ENCODE assay signal across 30 cellular contexts in genomic region chr10:122450336-122450990, GRCh38. TPM values are rescaled to one million over a fixed set of nuclear protein-coding genes. Genes with fewer than 3 reads are reported as not detected.
"Had no signal": no experiment of that assay in that cellular context is flagged by ENCODE, and none has a peak within 500 bp of the region (broad histone marks: within the 10 kb centered on the region; RNA-seq: fewer than 3 reads in every experiment).

No MANE protein-coding gene starts in this region.

- H3K9me3 Mint-ChIP-seq: activated CD4-positive, alpha-beta T cell treated with anti-CD3 and anti-CD28 coated beads, Interleukin-2, amount 10 ng/mL, durations not matched to agents 7 days and 5 days; activated naive CD4-positive, alpha-beta T cell treated with anti-CD3 and anti-CD28 coated beads, Interleukin-2, amount 50 U/mL, for 24 hours; activated T-helper 1 cell treated with anti-CD3 and anti-CD28 coated beads, Interleukin-12 subunit alpha, Interleukin-12 subunit beta, Interleukin-2, Interleukin-4 antibody, amounts not matched to agents 30 ng/mL and 10 ng/mL and 1 ng/mL, durations not matched to agents 14 hours and 24 hours and 36 hours; memory B cell; naive thymus-derived CD4-positive, alpha-beta T cell; T-cell; T-helper 2 cell treated with Interferon-gamma antibody and Interleukin-4, amounts not matched to agents 5 μg/mL and 100 μg/mL, for 36 hours had no signal

- H3K27ac Mint-ChIP-seq: activated CD4-positive, alpha-beta T cell treated with anti-CD3 and anti-CD28 coated beads, Interleukin-2, amount 10 ng/mL, durations not matched to agents 7 days and 5 days; activated CD8-positive, alpha-beta T cell treated with anti-CD3 and anti-CD28 coated beads, Interleukin-2, amount 10 ng/mL, durations not matched to agents 7 days and 5 days; activated naive CD4-positive, alpha-beta T cell treated with anti-CD3 and anti-CD28 coated beads, Interleukin-2, amount 50 U/mL, for 24 hours; activated T-helper 1 cell treated with anti-CD3 and anti-CD28 coated beads, Interleukin-12 subunit alpha, Interleukin-12 subunit beta, Interleukin-2, Interleukin-4 antibody, amounts not matched to agents 30 ng/mL and 10 ng/mL and 1 ng/mL, durations not matched to agents 14 hours and 24 hours and 36 hours; memory B cell; naive thymus-derived CD4-positive, alpha-beta T cell; T-cell; T-helper 2 cell treated with Interferon-gamma antibody and Interleukin-4, amounts not matched to agents 5 μg/mL and 100 μg/mL, for 36 hours had no signal

- H3K4me3 Mint-ChIP-seq: activated CD4-positive, alpha-beta T cell treated with anti-CD3 and anti-CD28 coated beads, Interleukin-2, amount 10 ng/mL, durations not matched to agents 7 days and 5 days; activated CD8-positive, alpha-beta T cell treated with anti-CD3 and anti-CD28 coated beads, Interleukin-2, amount 10 ng/mL, durations not matched to agents 7 days and 5 days; activated naive CD4-positive, alpha-beta T cell treated with anti-CD3 and anti-CD28 coated beads, Interleukin-2, amount 50 U/mL, for 24 hours; activated T-helper 1 cell treated with anti-CD3 and anti-CD28 coated beads, Interleukin-12 subunit alpha, Interleukin-12 subunit beta, Interleukin-2, Interleukin-4 antibody, amounts not matched to agents 30 ng/mL and 10 ng/mL and 1 ng/mL, durations not matched to agents 14 hours and 24 hours and 36 hours; memory B cell; naive thymus-derived CD4-positive, alpha-beta T cell; neural crest cell; T-cell; T-helper 2 cell treated with Interferon-gamma antibody and Interleukin-4, amounts not matched to agents 5 μg/mL and 100 μg/mL, for 36 hours had no signal

- H3K4me3 ChIP-seq: adrenal gland, ascending aorta, coronary artery, sigmoid colon, thyroid gland had no signal

- H3K4me1 Mint-ChIP-seq: activated CD4-positive, alpha-beta T cell treated with anti-CD3 and anti-CD28 coated beads, Interleukin-2, amount 10 ng/mL, durations not matched to agents 7 days and 5 days; activated naive CD4-positive, alpha-beta T cell treated with anti-CD3 and anti-CD28 coated beads, Interleukin-2, amount 50 U/mL, for 24 hours; memory B cell; naive thymus-derived CD4-positive, alpha-beta T cell; T-cell had no signal

- H3K36me3 Mint-ChIP-seq: activated naive CD4-positive, alpha-beta T cell treated with anti-CD3 and anti-CD28 coated beads, Interleukin-2, amount 50 U/mL, for 24 hours; memory B cell; naive thymus-derived CD4-positive, alpha-beta T cell; T-cell had no signal

- FAIRE-seq: bronchial epithelial cell had no signal

- DNase-seq: activated CD4-positive, alpha-beta T cell treated with anti-CD3 and anti-CD28 coated beads, Interleukin-2, amount 10 ng/mL, durations not matched to agents 7 days and 5 days; activated CD4-positive, CD25-positive, alpha-beta regulatory T cell treated with anti-CD3 and anti-CD28 coated beads, Interleukin-2, amount 50 U/mL, for 72 hours; activated CD8-positive, alpha-beta T cell treated with anti-CD3 and anti-CD28 coated beads, Interleukin-2, amount 10 ng/mL, durations not matched to agents 7 days and 5 days; activated gamma-delta T cell; erythroblast; foreskin keratinocyte; hippocampal formation; naive thymus-derived CD4-positive, alpha-beta T cell; posterior cingulate gyrus; sigmoid colon; stimulated activated CD4-positive, alpha-beta T cell treated with anti-CD3 and anti-CD28 coated beads, Interleukin-4, amount 100 ng/mL, for 4 hours; stimulated activated naive CD8-positive, alpha-beta T cell treated with anti-CD3 and anti-CD28 coated beads, Interleukin-15, Interleukin-2, amounts not matched to agents 100 U/mL and 50 U/mL, for 24 hours; substantia nigra; T-cell; thyroid gland; WERI-Rb-1 had no signal

- ATAC-seq: activated CD8-positive, alpha-beta T cell treated with anti-CD3 and anti-CD28 coated beads, Interleukin-2, amount 10 ng/mL, durations not matched to agents 7 days and 5 days; foreskin keratinocyte; naive thymus-derived CD4-positive, alpha-beta T cell; stimulated activated naive CD8-positive, alpha-beta T cell treated with anti-CD3 and anti-CD28 coated beads, Interleukin-15, Interleukin-2, amounts not matched to agents 100 U/mL and 50 U/mL, for 24 hours; T-cell had no signal

- H3K4me1 ChIP-seq: adrenal gland, foreskin keratinocyte had no signal

- H3K27me3 ChIP-seq: adrenal gland, ascending aorta, foreskin keratinocyte, sigmoid colon, thyroid gland had no signal

- H3K36me3 ChIP-seq: adrenal gland, ascending aorta, sigmoid colon, thyroid gland, WERI-Rb-1 had no signal

- H3K27ac ChIP-seq: ascending aorta, coronary artery, foreskin keratinocyte, WERI-Rb-1 had no signal

- H3K9me3 ChIP-seq: adrenal gland, ascending aorta, sigmoid colon, thyroid gland had no signal

RNA-seq across cellular contexts. Expression of gene ARMS2, which starts 4.0 kb away (rescaled TPM):
- total RNA-seq: activated CD4-positive, alpha-beta T cell treated with anti-CD3 and anti-CD28 coated beads, Interleukin-2, amount 10 ng/mL, durations not matched to agents 7 days and 5 days; activated CD8-positive, alpha-beta T cell treated with anti-CD3 and anti-CD28 coated beads, Interleukin-2, amount 10 ng/mL, durations not matched to agents 7 days and 5 days; activated T-helper 1 cell treated with anti-CD3 and anti-CD28 coated beads, Interleukin-12 subunit alpha, Interleukin-12 subunit beta, Interleukin-2, Interleukin-4 antibody, amounts not matched to agents 30 ng/mL and 10 ng/mL and 1 ng/mL, durations not matched to agents 14 hours and 24 hours and 36 hours; adrenal gland; ascending aorta; bronchial epithelial cell; foreskin keratinocyte; mononuclear cell; naive thymus-derived CD4-positive, alpha-beta T cell; neural crest cell; omental fat pad; renal cortical epithelial cell; T-cell; thyroid gland; ureter had no signal
- polyA plus RNA-seq: foreskin keratinocyte; liver; naive thymus-derived CD4-positive, alpha-beta T cell; sigmoid colon had no signal

RNA-seq across cellular contexts. Expression of gene HTRA1, which starts 10.9 kb away (rescaled TPM):
- total RNA-seq: activated CD4-positive, alpha-beta T cell treated with anti-CD3 and anti-CD28 coated beads, Interleukin-2, amount 10 ng/mL, durations not matched to agents 7 days and 5 days; activated CD8-positive, alpha-beta T cell treated with anti-CD3 and anti-CD28 coated beads, Interleukin-2, amount 10 ng/mL, durations not matched to agents 7 days and 5 days; activated T-helper 1 cell treated with anti-CD3 and anti-CD28 coated beads, Interleukin-12 subunit alpha, Interleukin-12 subunit beta, Interleukin-2, Interleukin-4 antibody, amounts not matched to agents 30 ng/mL and 10 ng/mL and 1 ng/mL, durations not matched to agents 14 hours and 24 hours and 36 hours had no signal
- polyA plus RNA-seq: naive thymus-derived CD4-positive, alpha-beta T cell had no signal
